17 cellular contexts compared by ENCODE assay signal in the genomic region with DNA sequence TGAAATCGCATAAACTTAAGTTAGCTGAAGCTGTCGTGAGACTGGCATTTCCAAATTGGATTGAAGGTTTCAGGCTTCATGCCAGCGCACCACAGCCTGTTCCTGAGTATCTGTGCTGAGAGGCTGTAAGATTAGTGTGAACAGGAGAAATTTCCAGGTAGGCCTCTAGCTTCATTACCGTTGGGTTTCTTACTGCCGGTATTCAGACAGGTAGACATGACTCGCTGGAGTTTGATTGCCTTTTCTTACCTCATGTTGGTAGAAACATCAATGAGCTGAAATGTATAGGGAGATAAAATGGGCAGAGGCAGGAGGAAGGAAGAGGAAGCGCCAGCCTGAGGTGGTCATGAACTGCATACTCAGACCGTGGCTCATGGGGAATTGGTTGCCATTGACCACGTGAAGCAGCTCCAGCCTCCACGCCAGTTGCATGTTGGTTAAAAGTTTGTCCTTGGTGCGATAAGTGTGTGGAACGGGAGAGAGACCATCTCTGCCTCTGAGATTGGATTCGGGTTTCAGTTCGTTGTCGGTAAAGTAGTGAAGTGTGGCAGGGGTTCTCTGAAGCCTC. TPM values are rescaled to one million over a fixed set of nuclear protein-coding genes. Genes with fewer than 3 reads are reported as not detected.
DNase-seq lines count a peak whose midpoint lies in the region; ATAC-seq, FAIRE-seq and TF ChIP-seq lines count a peak whose summit lies in the region.
"Had no signal": no experiment of that assay in that cellular context is flagged by ENCODE, and none has a peak within 500 bp of the region (broad histone marks: within the 10 kb centered on the region; RNA-seq: fewer than 3 reads in every experiment).

No MANE protein-coding gene starts in this region.

- no peak overlapping the region for H2BK120ac ChIP-seq in mesendoderm (ENCODE audit: low read depth, low read length)

- H3K4me3 Mint-ChIP-seq in HFFc6, result no peak overlapping the region
- no peak overlapping the region for H3K4me3 Mint-ChIP-seq in activated CD8-positive, alpha-beta T cell treated with anti-CD3 and anti-CD28 coated beads, Interleukin-2, amount 10 ng/mL, durations not matched to agents 7 days and 5 days
- H3K4me3 Mint-ChIP-seq: activated T-cell treated with anti-CD3 and anti-CD28 coated beads, Interleukin-2, amount 50 U/mL, for 72 hours; neural progenitor cell had no signal

- no peak overlapping the region for H4K5ac ChIP-seq in mesendoderm (ENCODE audit: low read length)

- no peak overlapping the region for H3K9ac ChIP-seq in mesendoderm (ENCODE audit: low read length)
- H3K9ac ChIP-seq: neural progenitor cell had no signal

- no peak overlapping the region for H3K23ac ChIP-seq in mesendoderm (ENCODE audit: low read length)

- no peak overlapping the region for H3K56ac ChIP-seq in mesendoderm (ENCODE audit: low read length)

- no peaks in the 10 kb centered on the region for H3K79me1 ChIP-seq in mesendoderm (ENCODE audit: low read length)

- peak; percentile 40 for FAIRE-seq in bronchial epithelial cell (lab: Jason Lieb, UNC)

- H3K4me3 ChIP-seq in bronchial epithelial cell (ENCODE audit: low read depth, low read length) (no peak overlapping the region), mesendoderm (ENCODE audit: low read length) (no peak overlapping the region)
- H3K4me3 ChIP-seq: neural progenitor cell, SK-N-MC had no signal

- H3K27ac ChIP-seq in mesendoderm (ENCODE audit: low read depth, low read length), result no peak overlapping the region
- H3K27ac ChIP-seq: neural progenitor cell, SK-N-MC had no signal

- WGBS in mesendoderm (ENCODE audit: extremely low coverage, insufficient coverage, low lambda C conversion rate), result no CpG with 5 or more reads among the region's 15 CpGs

- TF ChIP-seq CTCF in HFFc6 (IDR thresholded peaks at IDR 0.05) (no peak), bronchial epithelial cell (IDR thresholded peaks at IDR 0.05; ENCODE audit: insufficient read depth, low read length, severe bottlenecking) (no peak), GM10248 (IDR thresholded peaks at IDR 0.05; ENCODE audit: control extremely low read depth, extremely low read depth, low read depth, missing control alignments) (no peak)

- peaks cover 2% of the 10 kb centered on the region for H3K4me1 ChIP-seq in mesendoderm (ENCODE audit: control insufficient read depth, low read depth, low read length)

- POLR2A ChIA-PET in GM10248 (lab: Yijun Ruan, JAX), result no interaction called here
- POLR2A ChIA-PET in activated CD8-positive, alpha-beta T cell treated with anti-CD3 and anti-CD28 coated beads, Interleukin-2, amount 10 ng/mL, durations not matched to agents 7 days and 5 days (lab: Charles Lee), result no interaction called here

- H3K27me3 Mint-ChIP-seq in HFFc6 (ENCODE audit: insufficient read depth), result peaks cover 3% of the 10 kb centered on the region
- H3K27me3 Mint-ChIP-seq in activated CD8-positive, alpha-beta T cell treated with anti-CD3 and anti-CD28 coated beads, Interleukin-2, amount 10 ng/mL, durations not matched to agents 7 days and 5 days (ENCODE audit: low read depth), result no peaks in the 10 kb centered on the region

- no peaks in the 10 kb centered on the region for H3K79me2 ChIP-seq in mesendoderm (ENCODE audit: control insufficient read depth, insufficient read depth, low read length)

- no peak for ATAC-seq in GM21515 (IDR thresholded peaks at IDR 0.05; ENCODE audit: unreplicated experiment)
- ATAC-seq in HG02571 (IDR thresholded peaks at IDR 0.05; ENCODE audit: unreplicated experiment), result no peak
- no peak for ATAC-seq in activated CD8-positive, alpha-beta T cell treated with anti-CD3 and anti-CD28 coated beads, Interleukin-2, amount 10 ng/mL, durations not matched to agents 7 days and 5 days
- ATAC-seq: activated T-cell treated with anti-CD3 and anti-CD28 coated beads, Interleukin-2, amount 50 U/mL, for 72 hours had no signal

- no peak overlapping the region for H3K18ac ChIP-seq in mesendoderm (ENCODE audit: low read length)

- H2AK5ac ChIP-seq in mesendoderm (ENCODE audit: low read length), result no peak overlapping the region

- H3K4ac ChIP-seq in mesendoderm (ENCODE audit: low read depth, low read length), result no peak overlapping the region

- no peak overlapping the region for H2BK5ac ChIP-seq in mesendoderm (ENCODE audit: low read length)

- H3K27ac Mint-ChIP-seq in HFFc6, result peak overlapping the region; percentile 95
- H3K27ac Mint-ChIP-seq in activated CD8-positive, alpha-beta T cell treated with anti-CD3 and anti-CD28 coated beads, Interleukin-2, amount 10 ng/mL, durations not matched to agents 7 days and 5 days, result no peak overlapping the region
- H3K27ac Mint-ChIP-seq: activated T-cell treated with anti-CD3 and anti-CD28 coated beads, Interleukin-2, amount 50 U/mL, for 72 hours had no signal

- H3K27me3 ChIP-seq in bronchial epithelial cell (ENCODE audit: control insufficient read depth, insufficient read depth, low read length), result no peaks in the 10 kb centered on the region
- no peaks in the 10 kb centered on the region for H3K27me3 ChIP-seq in mesendoderm (ENCODE audit: insufficient read depth, low read length, poor library complexity)
- H3K27me3 ChIP-seq: neural progenitor cell had no signal

- H3K9me3 Mint-ChIP-seq in HFFc6, result no peaks in the 10 kb centered on the region
- no peaks in the 10 kb centered on the region for H3K9me3 Mint-ChIP-seq in activated CD8-positive, alpha-beta T cell treated with anti-CD3 and anti-CD28 coated beads, Interleukin-2, amount 10 ng/mL, durations not matched to agents 7 days and 5 days (ENCODE audit: insufficient read depth)
- H3K9me3 Mint-ChIP-seq: activated T-cell treated with anti-CD3 and anti-CD28 coated beads, Interleukin-2, amount 50 U/mL, for 72 hours; neural progenitor cell had no signal

- CTCF ChIA-PET in GM10248 (lab: Yijun Ruan, JAX), result interaction anchor here (0.8 kb wide), 1 partner anchor 45 kb away, joined by 3 read pairs; no protein-coding TSS in a partner anchor
- CTCF ChIA-PET in activated CD8-positive, alpha-beta T cell treated with anti-CD3 and anti-CD28 coated beads, Interleukin-2, amount 10 ng/mL, durations not matched to agents 7 days and 5 days (lab: Charles Lee), result no interaction called here

- H2BK15ac ChIP-seq in mesendoderm (replicated peaks; ENCODE audit: low read depth), result no peak overlapping the region

- peaks cover 43% of the 10 kb centered on the region for H3K4me1 Mint-ChIP-seq in HFFc6 (ENCODE audit: low read depth)
- no peaks in the 10 kb centered on the region for H3K4me1 Mint-ChIP-seq in activated CD8-positive, alpha-beta T cell treated with anti-CD3 and anti-CD28 coated beads, Interleukin-2, amount 10 ng/mL, durations not matched to agents 7 days and 5 days (ENCODE audit: low read depth)

- no peak overlapping the region for H3K4me2 ChIP-seq in mesendoderm (ENCODE audit: low read length)
- H3K4me2 ChIP-seq: neural progenitor cell had no signal

- no peak overlapping the region for H4K8ac ChIP-seq in mesendoderm (ENCODE audit: low read depth, low read length)

- H3K36me3 ChIP-seq in bronchial epithelial cell (ENCODE audit: control insufficient read depth, insufficient read depth, low read length) (peaks cover 15% of the 10 kb centered on the region), mesendoderm (ENCODE audit: control insufficient read depth, insufficient read depth, low read length) (peaks cover 8% of the 10 kb centered on the region)

- DNase-seq in Ammon's horn (ENCODE audit: low spot score), result peak; percentile 40
- DNase-seq in HFFc6, result no peak
- no peak for DNase-seq in bronchial epithelial cell (ENCODE audit: low read depth)
- peak; percentile 40 for DNase-seq in mesendoderm
- DNase-seq in GM10248 (ENCODE audit: extremely low spot score), result no peak
- DNase-seq in activated CD8-positive, alpha-beta T cell treated with anti-CD3 and anti-CD28 coated beads, Interleukin-2, amount 10 ng/mL, durations not matched to agents 7 days and 5 days, result no peak
- DNase-seq: activated CD4-positive, alpha-beta T cell treated with anti-CD3 and anti-CD28 coated beads, Interleukin-2, amount 50 U/mL, for 48 hours; activated T-cell treated with anti-CD3 and anti-CD28 coated beads, Interleukin-2, amount 50 U/mL, for 72 hours; cortex of kidney; GF-D8; glutamatergic neuron; NCI-H524 treated with DMSO at 0.1 percent for 48 hours had no signal

- peaks cover 27% of the 10 kb centered on the region for H3K36me3 Mint-ChIP-seq in HFFc6 (ENCODE audit: low read depth)
- H3K36me3 Mint-ChIP-seq in activated CD8-positive, alpha-beta T cell treated with anti-CD3 and anti-CD28 coated beads, Interleukin-2, amount 10 ng/mL, durations not matched to agents 7 days and 5 days (ENCODE audit: low read depth), result peaks cover 42% of the 10 kb centered on the region

RNA-seq across cellular contexts. Expression of a gene that starts 42.3 kb away (rescaled TPM):
- 10 to 100 TPM; 23.9 to 31.5 (median 26.6) TPM for total RNA-seq in HFFc6 (2021; fragmentation: NEBNext Ultra II Directional; extraction: Animal tissue kit (Norgen Biotek cat#: 25700))
- 4.1 and 4.5 TPM in 2 replicates for total RNA-seq in bronchial epithelial cell
- polyA plus RNA-seq in mesendoderm (2013, experiment 1 of 2), result 5.5 TPM
- polyA plus RNA-seq in mesendoderm (2013, experiment 2 of 2), result 5.9 TPM
- not detected for total RNA-seq in activated CD8-positive, alpha-beta T cell treated with anti-CD3 and anti-CD28 coated beads, Interleukin-2, amount 10 ng/mL, durations not matched to agents 7 days and 5 days
- total RNA-seq: activated T-cell treated with anti-CD3 and anti-CD28 coated beads, Interleukin-2, amount 50 U/mL, for 72 hours; HT-29 had no signal

Comparison
In these comparisons a context has a peak if more than half of its experiments do, and no peak if none do; other contexts are left out.
1. DNase-seq: peak in Ammon's horn (single experiment) and mesendoderm (single experiment); none in HFFc6 (single experiment), bronchial epithelial cell (single experiment), GM10248 (single experiment) and activated CD8-positive, alpha-beta T cell treated with anti-CD3 and anti-CD28 coated beads, Interleukin-2, amount 10 ng/mL, durations not matched to agents 7 days and 5 days (single experiment).